8 cellular contexts compared by ENCODE assay signal in genomic region chr2:61536086-61536722, GRCh38. TPM values are rescaled to one million over a fixed set of nuclear protein-coding genes. Genes with fewer than 3 reads are reported as not detected.
DNase-seq lines count a peak whose midpoint lies in the region; ATAC-seq and TF ChIP-seq lines count a peak whose summit lies in the region.

No MANE protein-coding gene starts in this region.

- peaks cover 7 to 14% of the 10 kb centered on the region in 2 experiments for H3K36me3 ChIP-seq in HEK293 (ENCODE audit: control insufficient read depth in 2 of 2, insufficient read depth in 1 of 2, low read length in 2 of 2)
- H3K36me3 ChIP-seq in esophagus muscularis mucosa = peaks cover 0 to 15% (median 0%) of the 10 kb centered on the region in 4 donors
- peaks cover 0 to 35% of the 10 kb centered on the region in 2 donors for H3K36me3 ChIP-seq in neuronal stem cell (replicated peaks in 1 of 2; ENCODE audit: control insufficient read depth in 2 of 2, insufficient read depth in 2 of 2, low read length in 2 of 2)

- DNase-seq in Ammon's horn (ENCODE audit: low spot score) (peak; percentile 11), esophagus muscularis mucosa (ENCODE audit: extremely low spot score) (no peak), neuronal stem cell (ENCODE audit: low spot score) (no peak), medulla oblongata (ENCODE audit: extremely low spot score) (no peak)
- DNase-seq in T-helper 2 cell treated with Interferon-gamma antibody and Interleukin-4, amounts not matched to agents 5 μg/mL and 100 μg/mL, for 36 hours (ENCODE audit: low spot score) = peak; percentile 25
- no peak for DNase-seq in central memory CD4-positive, alpha-beta T cell

- H3K27me3 ChIP-seq in esophagus muscularis mucosa = no peaks in the 10 kb centered on the region
- no peaks in the 10 kb centered on the region for H3K27me3 ChIP-seq in neuronal stem cell (ENCODE audit: control insufficient read depth in 3 of 3, insufficient read depth in 3 of 3, low read depth in 1 of 3, low read length in 3 of 3)

- H3K4me3 ChIP-seq in HEK293 (ENCODE audit: low read depth, low read length) (peak overlapping the region; percentile 88), esophagus muscularis mucosa (peak overlapping the region; percentile 65 to 86 (median 76)), neuronal stem cell (ENCODE audit: low read length in 2 of 2) (peak overlapping the region; percentile 68 to 99)

- no peak for ATAC-seq in GM18870 (IDR thresholded peaks at IDR 0.05; ENCODE audit: unreplicated experiment)

- 0% methylated on average over 15 of the region's 20 CpGs for WGBS in esophagus muscularis mucosa
- no CpG with 5 or more reads among the region's 20 CpGs for WGBS in neuronal stem cell (ENCODE audit: extremely low coverage in 2 of 2, insufficient read length in 2 of 2, insufficient replicate concordance in 1 of 2), 2 donors

- H2AFZ ChIP-seq in neuronal stem cell (ENCODE audit: low read length) = no peak overlapping the region

- H2BK12ac ChIP-seq in neuronal stem cell (ENCODE audit: low read length) = no peak overlapping the region

- H3K23ac ChIP-seq in neuronal stem cell (ENCODE audit: low read depth, low read length, poor library complexity) = peak overlapping the region; percentile 25

- H3K18ac ChIP-seq in neuronal stem cell (ENCODE audit: low read length) = no peak overlapping the region

- H3K36me3 Mint-ChIP-seq in T-helper 2 cell treated with Interferon-gamma antibody and Interleukin-4, amounts not matched to agents 5 μg/mL and 100 μg/mL, for 36 hours (ENCODE audit: low read depth) = peaks cover 20% of the 10 kb centered on the region

- CTCF ChIA-PET in HEK293 (lab: Yijun Ruan, JAX) = no interaction called here

- peak overlapping the region; percentile 7 for H3K9ac ChIP-seq in neuronal stem cell (ENCODE audit: low read depth, low read length, poor library complexity)

- no peaks in the 10 kb centered on the region for H3K79me1 ChIP-seq in neuronal stem cell (ENCODE audit: low read depth, low read length)

- no peak for TF ChIP-seq POLR2A in esophagus muscularis mucosa (IDR thresholded peaks at IDR 0.05; ENCODE audit: low read depth)

- no peaks in the 10 kb centered on the region for H3K9me3 Mint-ChIP-seq in T-helper 2 cell treated with Interferon-gamma antibody and Interleukin-4, amounts not matched to agents 5 μg/mL and 100 μg/mL, for 36 hours

- peaks cover 6% of the 10 kb centered on the region for H3K27me3 Mint-ChIP-seq in T-helper 2 cell treated with Interferon-gamma antibody and Interleukin-4, amounts not matched to agents 5 μg/mL and 100 μg/mL, for 36 hours (ENCODE audit: low read depth)

- H3K9me3 ChIP-seq in HEK293 (ENCODE audit: control insufficient read depth, insufficient read depth, low read depth, low read length) (no peaks in the 10 kb centered on the region), esophagus muscularis mucosa (no peaks in the 10 kb centered on the region), neuronal stem cell (replicated peaks in 1 of 2; ENCODE audit: control insufficient read depth in 2 of 2, insufficient read depth in 1 of 2, low read depth in 1 of 2, low read length in 2 of 2) (peaks cover 0 to 4% of the 10 kb centered on the region in 2 donors)

- no peak overlapping the region for H2BK120ac ChIP-seq in neuronal stem cell (ENCODE audit: low read depth, low read length)

- TF ChIP-seq CTCF in HEK293 (tag by site-specific recombination; IDR thresholded peaks at IDR 0.05) (no peak), esophagus muscularis mucosa (IDR thresholded peaks at IDR 0.05) (no peak)

- POLR2A ChIA-PET in HEK293 (lab: Yijun Ruan, JAX) = interaction anchor here (0.5 to 2.1 kb wide), 4 partner anchors 9 to 75 kb away, joined by 3 to 7 read pairs (median 4); partner anchors contain the start of gene USP34

- H3K4ac ChIP-seq in neuronal stem cell (ENCODE audit: low read length) = no peak overlapping the region

- no peak for TF ChIP-seq EP300 in esophagus muscularis mucosa (IDR thresholded peaks at IDR 0.05)

- intact Hi-C loops in esophagus muscularis mucosa (cut with DNase I) = loop anchor here (5.0 to 10.0 kb wide), 4 partner anchors 64 to 349 kb away; partner anchors contain the start of genes CCT4 and USP34

- H3K4me3 Mint-ChIP-seq in T-helper 2 cell treated with Interferon-gamma antibody and Interleukin-4, amounts not matched to agents 5 μg/mL and 100 μg/mL, for 36 hours = peak overlapping the region; percentile 95

- peaks cover 13% of the 10 kb centered on the region for H3K4me1 ChIP-seq in HEK293 (ENCODE audit: control insufficient read depth, insufficient read depth, low read length)
- peaks cover 21 to 49% (median 45%) of the 10 kb centered on the region in 4 donors for H3K4me1 ChIP-seq in esophagus muscularis mucosa
- H3K4me1 ChIP-seq in neuronal stem cell (ENCODE audit: control insufficient read depth in 2 of 2, insufficient read depth in 1 of 2, low read depth in 1 of 2, low read length in 2 of 2) = peaks cover 2 to 5% of the 10 kb centered on the region in 2 donors

- H3K27ac ChIP-seq in HEK293 (ENCODE audit: extremely low read depth, low read depth, low read length) = peak overlapping the region; percentile 80
- H3K27ac ChIP-seq in esophagus muscularis mucosa (replicated peaks in 1 of 4) = peak overlapping the region; percentile 92 to 97 (median 95)
- H3K27ac ChIP-seq in neuronal stem cell (replicated peaks; ENCODE audit: low read length) = peak overlapping the region; percentile 100

- no peak overlapping the region for H4K91ac ChIP-seq in neuronal stem cell (ENCODE audit: low read depth, low read length, poor library complexity)

- no peak overlapping the region for H2BK5ac ChIP-seq in neuronal stem cell (ENCODE audit: low read length)

- H3K4me1 Mint-ChIP-seq in T-helper 2 cell treated with Interferon-gamma antibody and Interleukin-4, amounts not matched to agents 5 μg/mL and 100 μg/mL, for 36 hours (ENCODE audit: low read depth) = peaks cover 34% of the 10 kb centered on the region

- peak overlapping the region; percentile 77 for H3K4me2 ChIP-seq in neuronal stem cell (ENCODE audit: insufficient read depth, low read length, poor library complexity, severe bottlenecking)

- no peak overlapping the region for H3K14ac ChIP-seq in neuronal stem cell (ENCODE audit: low read length)

- H4K8ac ChIP-seq in neuronal stem cell (ENCODE audit: low read depth, low read length) = no peak overlapping the region

- peak overlapping the region; percentile 98 for H3K27ac Mint-ChIP-seq in T-helper 2 cell treated with Interferon-gamma antibody and Interleukin-4, amounts not matched to agents 5 μg/mL and 100 μg/mL, for 36 hours

- H2AK5ac ChIP-seq in neuronal stem cell (ENCODE audit: low read depth, low read length) = no peak overlapping the region

- no peak overlapping the region for H2BK15ac ChIP-seq in neuronal stem cell (ENCODE audit: low read length)

TF ChIP-seq in HEK293, 187 proteins besides CTCF, POLR2A, EP300 and RAD21 (continues in another document):
- TF ChIP-seq IKZF3 (tag by site-specific recombination; IDR thresholded peaks at IDR 0.05) (peak; percentile 88), ZNF292 (tag by site-specific recombination; IDR thresholded peaks at IDR 0.05; ENCODE audit: borderline replicate concordance, low read depth) (no peak), PBX3 (CRISPR knock-in tag; IDR thresholded peaks at IDR 0.05) (no peak), GLIS2 (tag by site-specific recombination; IDR thresholded peaks at IDR 0.05) (no peak), GLI2 (tag by site-specific recombination; IDR thresholded peaks at IDR 0.05; ENCODE audit: borderline replicate concordance, low read depth) (no peak), ZNF558 (tag by site-specific recombination; IDR thresholded peaks at IDR 0.05) (no peak), ZNF426 (tag by site-specific recombination; IDR thresholded peaks at IDR 0.05) (no peak), ZSCAN16 (tag by site-specific recombination; IDR thresholded peaks at IDR 0.05) (no peak), TRIM28 (IDR thresholded peaks at IDR 0.05; ENCODE audit: borderline replicate concordance, low read length) (0 out of 2 replicates have a peak, but pooled peaks have one; percentile 51)
- TF ChIP-seq, protein P1, sequence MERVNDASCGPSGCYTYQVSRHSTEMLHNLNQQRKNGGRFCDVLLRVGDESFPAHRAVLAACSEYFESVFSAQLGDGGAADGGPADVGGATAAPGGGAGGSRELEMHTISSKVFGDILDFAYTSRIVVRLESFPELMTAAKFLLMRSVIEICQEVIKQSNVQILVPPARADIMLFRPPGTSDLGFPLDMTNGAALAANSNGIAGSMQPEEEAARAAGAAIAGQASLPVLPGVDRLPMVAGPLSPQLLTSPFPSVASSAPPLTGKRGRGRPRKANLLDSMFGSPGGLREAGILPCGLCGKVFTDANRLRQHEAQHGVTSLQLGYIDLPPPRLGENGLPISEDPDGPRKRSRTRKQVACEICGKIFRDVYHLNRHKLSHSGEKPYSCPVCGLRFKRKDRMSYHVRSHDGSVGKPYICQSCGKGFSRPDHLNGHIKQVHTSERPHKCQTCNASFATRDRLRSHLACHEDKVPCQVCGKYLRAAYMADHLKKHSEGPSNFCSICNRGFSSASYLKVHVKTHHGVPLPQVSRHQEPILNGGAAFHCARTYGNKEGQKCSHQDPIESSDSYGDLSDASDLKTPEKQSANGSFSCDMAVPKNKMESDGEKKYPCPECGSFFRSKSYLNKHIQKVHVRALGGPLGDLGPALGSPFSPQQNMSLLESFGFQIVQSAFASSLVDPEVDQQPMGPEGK (tag by site-specific recombination; IDR thresholded peaks at IDR 0.05) = peak; percentile 15; the same call in 1 of the 2 replicates

RNA-seq across cellular contexts. Expression of gene XPO1, which starts 2.0 kb away (rescaled TPM):
- 100 to 1,000 TPM in 1 of 4 donors, 10 to 100 TPM in 3; 55.8 to 117 (median 65.4) TPM for total RNA-seq in esophagus muscularis mucosa
- polyA plus RNA-seq in neuronal stem cell (2013, experiment 1 of 2) = 114 TPM
- polyA plus RNA-seq in neuronal stem cell (2013, experiment 2 of 2) = 118 TPM

Comparison
In these comparisons a context has a peak if more than half of its experiments do, and no peak if none do; other contexts are left out.
1. DNase-seq: peak in Ammon's horn (single experiment) and T-helper 2 cell treated with Interferon-gamma antibody and Interleukin-4, amounts not matched to agents 5 μg/mL and 100 μg/mL, for 36 hours (single experiment); none in esophagus muscularis mucosa (single experiment), neuronal stem cell (single experiment), medulla oblongata (single experiment) and central memory CD4-positive, alpha-beta T cell (single experiment).
2. Peak in every context shown above with its lines, with median percentiles within 50 percentile points of each other: H3K27ac ChIP-seq and H3K4me3 ChIP-seq.